Comparison of ENCODE assay signal across 8 cellular contexts in the genomic region with DNA sequence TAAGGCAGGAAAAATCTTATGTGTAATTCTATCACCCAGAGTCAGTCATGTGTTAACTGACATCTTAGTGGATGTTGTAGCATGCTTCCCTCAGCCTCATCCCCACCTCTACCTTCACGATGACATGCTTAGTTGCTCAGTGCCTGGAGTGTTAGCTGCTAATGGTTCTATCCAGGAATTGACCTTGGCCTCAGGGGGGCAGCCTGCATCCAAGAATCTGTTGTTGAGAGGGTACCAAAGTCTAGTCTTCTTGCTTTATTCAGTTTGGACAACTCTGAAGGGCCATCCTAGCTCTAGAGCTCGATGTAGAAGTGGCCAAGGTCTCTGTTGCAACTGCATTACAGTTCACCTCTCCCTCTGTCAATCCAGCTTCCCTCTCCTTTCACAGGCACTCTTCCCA.
DNase-seq lines count a peak whose midpoint lies in the region; ATAC-seq and TF ChIP-seq lines count a peak whose summit lies in the region.

No MANE protein-coding gene starts in this region.

- CTCF ChIA-PET in WTC11 (lab: Charles Lee), result interaction anchor here (0.6 to 4.2 kb wide), 18 partner anchors 10 to 662 kb away, joined by 3 to 18 read pairs (median 3); partner anchors contain the start of gene SPTBN1

- H3K9me3 ChIP-seq in right cardiac atrium (ENCODE audit: control insufficient read depth, low read length), result no peaks in the 10 kb centered on the region

- no peak for TF ChIP-seq CTCF in WTC11 (IDR thresholded peaks at IDR 0.05)

- H3K27ac ChIP-seq in right cardiac atrium (ENCODE audit: low read length), result no peak overlapping the region

- H3K4me3 ChIP-seq in right cardiac atrium (ENCODE audit: low read length), result no peak overlapping the region

- H3K4me1 Mint-ChIP-seq in WTC11, result no peaks in the 10 kb centered on the region
- no peaks in the 10 kb centered on the region for H3K4me1 Mint-ChIP-seq in activated T-helper 2 cell treated with anti-CD3 and anti-CD28 coated beads, Interferon-gamma antibody, Interleukin-2, Interleukin-4, amounts not matched to agents 10 μg/mL and 5 μg/mL and 100 μg/mL, durations not matched to agents 14 hours and 24 hours and 36 hours (ENCODE audit: low read depth)

- intact Hi-C loops in right cardiac atrium (cut with DNase I), result no loop called here
- intact Hi-C loops in activated T-helper 2 cell treated with anti-CD3 and anti-CD28 coated beads, Interferon-gamma antibody, Interleukin-2, Interleukin-4, amounts not matched to agents 10 μg/mL and 5 μg/mL and 100 μg/mL, durations not matched to agents 14 hours and 24 hours and 36 hours (cut with micrococcal nuclease), result no loop called here

- 31% methylated on average over 2 of the region's 2 CpGs for WGBS in right cardiac atrium

- no peaks in the 10 kb centered on the region for H3K4me1 ChIP-seq in right cardiac atrium (ENCODE audit: control insufficient read depth, insufficient read depth, low read length)

- no peak overlapping the region for H3K27ac Mint-ChIP-seq in WTC11
- H3K27ac Mint-ChIP-seq in activated T-helper 2 cell treated with anti-CD3 and anti-CD28 coated beads, Interferon-gamma antibody, Interleukin-2, Interleukin-4, amounts not matched to agents 10 μg/mL and 5 μg/mL and 100 μg/mL, durations not matched to agents 14 hours and 24 hours and 36 hours, result no peak overlapping the region

- no peaks in the 10 kb centered on the region for H3K27me3 Mint-ChIP-seq in WTC11 (ENCODE audit: low read depth)
- H3K27me3 Mint-ChIP-seq in activated T-helper 2 cell treated with anti-CD3 and anti-CD28 coated beads, Interferon-gamma antibody, Interleukin-2, Interleukin-4, amounts not matched to agents 10 μg/mL and 5 μg/mL and 100 μg/mL, durations not matched to agents 14 hours and 24 hours and 36 hours (ENCODE audit: low read depth), result no peaks in the 10 kb centered on the region

- POLR2A ChIA-PET in WTC11 (lab: Charles Lee), result no interaction called here

- DNase-seq in COR-L47 (lab: John Stamatoyannopoulos, UW) (peak; percentile 44), HuH-7 (ENCODE audit: low spot score) (peak; percentile 52), WTC11 (ENCODE audit: low spot score) (peak; percentile 64), right cardiac atrium (peak; percentile 54 to 79 (median 79)), superior temporal gyrus (ENCODE audit: extremely low spot score) (peak; percentile 73), ureter (ENCODE audit: low spot score) (no peak)
- no peak for DNase-seq in activated T-helper 2 cell treated with anti-CD3 and anti-CD28 coated beads, Interferon-gamma antibody, Interleukin-2, Interleukin-4, amounts not matched to agents 10 μg/mL and 5 μg/mL and 100 μg/mL, durations not matched to agents 14 hours and 24 hours and 36 hours (ENCODE audit: low spot score)

- H3K9me3 Mint-ChIP-seq in WTC11, result no peaks in the 10 kb centered on the region
- no peaks in the 10 kb centered on the region for H3K9me3 Mint-ChIP-seq in activated T-helper 2 cell treated with anti-CD3 and anti-CD28 coated beads, Interferon-gamma antibody, Interleukin-2, Interleukin-4, amounts not matched to agents 10 μg/mL and 5 μg/mL and 100 μg/mL, durations not matched to agents 14 hours and 24 hours and 36 hours

- H3K27me3 ChIP-seq in right cardiac atrium (ENCODE audit: control insufficient read depth, insufficient read depth), result no peaks in the 10 kb centered on the region

- ATAC-seq in WTC11 (peak; percentile 96), right cardiac atrium (peak; percentile 80 to 90), HG03039 (IDR thresholded peaks at IDR 0.05; ENCODE audit: unreplicated experiment) (no peak)

- H3K4me3 Mint-ChIP-seq in WTC11, result no peak overlapping the region
- H3K4me3 Mint-ChIP-seq in activated T-helper 2 cell treated with anti-CD3 and anti-CD28 coated beads, Interferon-gamma antibody, Interleukin-2, Interleukin-4, amounts not matched to agents 10 μg/mL and 5 μg/mL and 100 μg/mL, durations not matched to agents 14 hours and 24 hours and 36 hours (ENCODE audit: low read depth), result no peak overlapping the region

- H3K36me3 Mint-ChIP-seq in WTC11, result no peaks in the 10 kb centered on the region
- H3K36me3 Mint-ChIP-seq in activated T-helper 2 cell treated with anti-CD3 and anti-CD28 coated beads, Interferon-gamma antibody, Interleukin-2, Interleukin-4, amounts not matched to agents 10 μg/mL and 5 μg/mL and 100 μg/mL, durations not matched to agents 14 hours and 24 hours and 36 hours (ENCODE audit: low read depth), result no peaks in the 10 kb centered on the region

TF ChIP-seq in WTC11, 78 proteins besides CTCF, POLR2A, EP300 and RAD21:
- TF ChIP-seq GABPB1 (CRISPR knock-in tag; IDR thresholded peaks at IDR 0.05) (peak; percentile 29; the same call in 1 of the 2 replicates), ZNF396 (CRISPR knock-in tag; IDR thresholded peaks at IDR 0.05; ENCODE audit: borderline replicate concordance) (no peak)

Comparison
In these comparisons a context has a peak if more than half of its experiments do, and no peak if none do; other contexts are left out.
1. DNase-seq: peak in COR-L47 (single experiment), HuH-7 (single experiment), WTC11 (single experiment), right cardiac atrium (3 of 3) and superior temporal gyrus (single experiment); none in activated T-helper 2 cell treated with anti-CD3 and anti-CD28 coated beads, Interferon-gamma antibody, Interleukin-2, Interleukin-4, amounts not matched to agents 10 μg/mL and 5 μg/mL and 100 μg/mL, durations not matched to agents 14 hours and 24 hours and 36 hours (single experiment) and ureter (single experiment).